1 cellular context compared by ENCODE assay signal in the genomic region with DNA sequence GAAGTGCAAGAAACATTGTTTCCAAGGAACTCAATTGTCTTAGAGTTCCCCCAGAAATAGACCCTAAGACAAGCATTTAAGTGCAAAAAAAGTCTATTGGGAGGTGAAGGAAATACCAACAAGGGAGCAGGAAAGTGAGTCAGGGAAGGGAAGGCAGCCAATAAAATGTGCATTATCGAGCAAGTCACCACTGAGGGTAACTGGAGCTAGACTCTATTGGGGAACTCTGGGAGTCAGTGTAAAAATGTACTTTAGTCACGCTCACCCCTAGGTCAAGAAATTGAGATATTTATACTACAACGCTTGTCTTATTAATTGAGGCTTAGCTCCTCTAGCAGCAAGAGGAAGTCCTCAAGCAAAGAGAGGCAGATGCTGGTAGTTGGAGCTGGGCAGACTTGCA.
A peak's percentile ranks its signal among the peaks of the same experiment; 100 is the strongest.
TF ChIP-seq lines count a peak whose summit lies in the region.

No MANE protein-coding gene starts in this region.

TF ChIP-seq in IMR-90, 13 proteins besides CTCF, POLR2A, EP300 and RAD21 (continued from another document):
- TF ChIP-seq, protein P1, sequence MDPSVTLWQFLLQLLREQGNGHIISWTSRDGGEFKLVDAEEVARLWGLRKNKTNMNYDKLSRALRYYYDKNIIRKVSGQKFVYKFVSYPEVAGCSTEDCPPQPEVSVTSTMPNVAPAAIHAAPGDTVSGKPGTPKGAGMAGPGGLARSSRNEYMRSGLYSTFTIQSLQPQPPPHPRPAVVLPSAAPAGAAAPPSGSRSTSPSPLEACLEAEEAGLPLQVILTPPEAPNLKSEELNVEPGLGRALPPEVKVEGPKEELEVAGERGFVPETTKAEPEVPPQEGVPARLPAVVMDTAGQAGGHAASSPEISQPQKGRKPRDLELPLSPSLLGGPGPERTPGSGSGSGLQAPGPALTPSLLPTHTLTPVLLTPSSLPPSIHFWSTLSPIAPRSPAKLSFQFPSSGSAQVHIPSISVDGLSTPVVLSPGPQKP (IDR thresholded peaks at IDR 0.05; ENCODE audit: borderline replicate concordance, low read depth, low read length) = no peak
- no peak for TF ChIP-seq SMC3 (IDR thresholded peaks at IDR 0.05; ENCODE audit: low read depth, low read length)
- TF ChIP-seq FOS (IDR thresholded peaks at IDR 0.05; ENCODE audit: low read depth, low read length) = peak; percentile 55
- no peak for TF ChIP-seq MAZ (IDR thresholded peaks at IDR 0.05; ENCODE audit: borderline replicate concordance, low read depth, low read length)
